10 cellular contexts compared by ENCODE assay signal in genomic region chr14:44149597-44149996, GRCh38.
DNase-seq lines count a peak whose midpoint lies in the region; ATAC-seq, FAIRE-seq and TF ChIP-seq lines count a peak whose summit lies in the region.
"Had no signal": no experiment of that assay in that cellular context is flagged by ENCODE, and none has a peak within 500 bp of the region (broad histone marks: within the 10 kb centered on the region; RNA-seq: fewer than 3 reads in every experiment).

No MANE protein-coding gene starts in this region.

- POLR2A ChIA-PET in A549 (lab: Yijun Ruan, JAX) = no interaction called here
- POLR2A ChIA-PET in CD4-positive, alpha-beta memory T cell (lab: Charles Lee; ENCODE audit: partially characterized antibody) = no interaction called here

- no peak for FAIRE-seq in A549 (lab: Jason Lieb, UNC)

- TF ChIP-seq CTCF in A549 (IDR thresholded peaks at IDR 0.05) (peak; percentile 13; the same call in 1 of the 3 replicates), endodermal cell (conservative IDR thresholded peaks at IDR 0.05) (peak; percentile 86), CD14-positive monocyte (IDR thresholded peaks at IDR 0.05) (no peak)

- H3K27me3 ChIP-seq in HAP-1 (ENCODE audit: low read depth) = no peaks in the 10 kb centered on the region
- H3K27me3 ChIP-seq in endodermal cell (ENCODE audit: control insufficient read depth, insufficient read depth, low read length, poor library complexity, severe bottlenecking) = no peaks in the 10 kb centered on the region
- H3K27me3 ChIP-seq in CD4-positive, alpha-beta memory T cell (ENCODE audit: insufficient read depth, low read length) = no peaks in the 10 kb centered on the region

- no peak overlapping the region for H3K9ac ChIP-seq in endodermal cell (ENCODE audit: extremely low read depth, low read length, poor library complexity, severe bottlenecking)

- peak in 1 of 2 experiments; percentile 46; a peak in 3 of 5 replicates for TF ChIP-seq RAD21 in A549 (conservative IDR thresholded peaks at IDR 0.05 in 1 of 2, IDR thresholded peaks at IDR 0.05 in 1 of 2)

- DNase-seq in A549 (ENCODE audit: low read depth in 1 of 2, low spot score in 1 of 2) (peak in 1 of 2 experiments; percentile 52), HAP-1 (ENCODE audit: low spot score in 2 of 2) (peak; percentile 75 to 82), NCI-H345 treated with DMSO at 0.1 percent for 48 hours (lab: John Stamatoyannopoulos, UW; ENCODE audit: unreplicated experiment) (peak; percentile 9), endodermal cell (peak; percentile 92), NOMO-1 treated with dmso at 0.1 percent for 144 hours (lab: John Stamatoyannopoulos, UW; ENCODE audit: unreplicated experiment) (no peak), iPS-NIHi7 (ENCODE audit: extremely low spot score) (no peak), CD14-positive monocyte (ENCODE audit: low spot score) (no peak)
- no peak for DNase-seq in CD4-positive, alpha-beta memory T cell

- H3K4me2 ChIP-seq in A549 = no peak overlapping the region

- CTCF ChIA-PET in A549 (lab: Yijun Ruan, JAX) = interaction anchor here (1.3 to 1.4 kb wide), 2 partner anchors 19 to 40 kb away, joined by 3 read pairs; no protein-coding TSS in a partner anchor
- CTCF ChIA-PET in CD4-positive, alpha-beta memory T cell (lab: Charles Lee; ENCODE audit: partially characterized antibody) = no interaction called here

- H3K9me3 Mint-ChIP-seq in endodermal cell (no peaks in the 10 kb centered on the region), CD14-positive monocyte (no peaks in the 10 kb centered on the region)
- H3K9me3 Mint-ChIP-seq in CD4-positive, alpha-beta memory T cell = peaks cover 0 to 12% (median 6%) of the 10 kb centered on the region in 8 donors

- intact Hi-C loops in CD14-positive monocyte (cut with micrococcal nuclease) = no loop called here
- intact Hi-C loops in CD4-positive, alpha-beta memory T cell (cut with micrococcal nuclease) = no loop called here

- H3K9me3 ChIP-seq in A549 (no peaks in the 10 kb centered on the region), HAP-1 (no peaks in the 10 kb centered on the region), endodermal cell (ENCODE audit: control insufficient read depth, low read length) (peaks cover 2% of the 10 kb centered on the region)
- peaks cover 0 to 4% of the 10 kb centered on the region in 2 donors for H3K9me3 ChIP-seq in CD4-positive, alpha-beta memory T cell (ENCODE audit: control insufficient read depth in 1 of 2, low read length in 2 of 2)
- H3K9me3 ChIP-seq: mucosa of descending colon had no signal

- H3K4me1 ChIP-seq in A549 (no peaks in the 10 kb centered on the region), HAP-1 (no peaks in the 10 kb centered on the region), endodermal cell (ENCODE audit: control insufficient read depth, insufficient read depth, low read length) (no peaks in the 10 kb centered on the region)
- H3K4me1 ChIP-seq in CD4-positive, alpha-beta memory T cell (ENCODE audit: insufficient read depth, low read length) = no peaks in the 10 kb centered on the region

- WGBS in A549 (ENCODE audit: missing lambda C conversion rate) = 13% methylated on average over 3 of the region's 3 CpGs
- WGBS in endodermal cell (ENCODE audit: insufficient coverage in 1 of 2, insufficient read length in 1 of 2), 2 experiments = 14 to 29% methylated on average over 1 to 3 of the region's 3 CpGs

- H3K4me1 Mint-ChIP-seq in endodermal cell = peaks cover 4% of the 10 kb centered on the region
- no peaks in the 10 kb centered on the region for H3K4me1 Mint-ChIP-seq in CD14-positive monocyte
- no peaks in the 10 kb centered on the region for H3K4me1 Mint-ChIP-seq in CD4-positive, alpha-beta memory T cell
- H3K4me1 Mint-ChIP-seq: stimulated activated memory B cell treated with anti-CD40 and anti-IgM and Interleukin-4, amounts not matched to agents 10 μg/mL and 1 μg/mL and 100 μg/mL, for 72 hours had no signal

- H3K27me3 Mint-ChIP-seq in endodermal cell (ENCODE audit: insufficient read depth) (no peaks in the 10 kb centered on the region), CD14-positive monocyte (ENCODE audit: low read depth in 3 of 3) (no peaks in the 10 kb centered on the region)
- H3K27me3 Mint-ChIP-seq in CD4-positive, alpha-beta memory T cell = no peaks in the 10 kb centered on the region
- H3K27me3 Mint-ChIP-seq: stimulated activated memory B cell treated with anti-CD40 and anti-IgM and Interleukin-4, amounts not matched to agents 10 μg/mL and 1 μg/mL and 100 μg/mL, for 72 hours had no signal

- H3K27ac Mint-ChIP-seq in endodermal cell = no peak overlapping the region
- no peak overlapping the region for H3K27ac Mint-ChIP-seq in CD14-positive monocyte
- H3K27ac Mint-ChIP-seq in CD4-positive, alpha-beta memory T cell = no peak overlapping the region
- H3K27ac Mint-ChIP-seq: stimulated activated memory B cell treated with anti-CD40 and anti-IgM and Interleukin-4, amounts not matched to agents 10 μg/mL and 1 μg/mL and 100 μg/mL, for 72 hours had no signal

- TF ChIP-seq EP300 in A549 (IDR thresholded peaks at IDR 0.05) = no peak

- TF ChIP-seq POLR2A in A549 (IDR thresholded peaks at IDR 0.05; ENCODE audit: low read length) = no peak

- no peak overlapping the region for H3K4me3 Mint-ChIP-seq in endodermal cell
- no peak overlapping the region for H3K4me3 Mint-ChIP-seq in CD14-positive monocyte
- H3K4me3 Mint-ChIP-seq in CD4-positive, alpha-beta memory T cell = no peak overlapping the region
- H3K4me3 Mint-ChIP-seq: stimulated activated memory B cell treated with anti-CD40 and anti-IgM and Interleukin-4, amounts not matched to agents 10 μg/mL and 1 μg/mL and 100 μg/mL, for 72 hours had no signal

- H3K27ac ChIP-seq in A549 = no peak overlapping the region
- no peak overlapping the region for H3K27ac ChIP-seq in endodermal cell (ENCODE audit: low read depth, low read length)
- H3K27ac ChIP-seq in CD4-positive, alpha-beta memory T cell (ENCODE audit: low read depth, low read length) = no peak overlapping the region

- H3K36me3 Mint-ChIP-seq in endodermal cell (ENCODE audit: low read depth) (no peaks in the 10 kb centered on the region), CD14-positive monocyte (no peaks in the 10 kb centered on the region)
- no peaks in the 10 kb centered on the region for H3K36me3 Mint-ChIP-seq in CD4-positive, alpha-beta memory T cell
- H3K36me3 Mint-ChIP-seq: stimulated activated memory B cell treated with anti-CD40 and anti-IgM and Interleukin-4, amounts not matched to agents 10 μg/mL and 1 μg/mL and 100 μg/mL, for 72 hours had no signal

- H3K4me3 ChIP-seq in A549 = no peak overlapping the region
- H3K4me3 ChIP-seq in HAP-1 = no peak overlapping the region
- H3K4me3 ChIP-seq in endodermal cell (ENCODE audit: low read length) = no peak overlapping the region
- H3K4me3 ChIP-seq in CD4-positive, alpha-beta memory T cell (ENCODE audit: low read length in 2 of 2) = no peak overlapping the region
- H3K4me3 ChIP-seq: mucosa of descending colon had no signal

- peak; percentile 47 to 70; a peak in 3 of 6 replicates for ATAC-seq in A549
- ATAC-seq: mucosa of descending colon; stimulated activated memory B cell treated with anti-CD40 and anti-IgM and Interleukin-4, amounts not matched to agents 10 μg/mL and 1 μg/mL and 100 μg/mL, for 72 hours had no signal

- no peaks in the 10 kb centered on the region for H3K36me3 ChIP-seq in HAP-1 (replicated peaks)
- H3K36me3 ChIP-seq in endodermal cell (ENCODE audit: control insufficient read depth, insufficient read depth, low read length) = no peaks in the 10 kb centered on the region
- no peaks in the 10 kb centered on the region for H3K36me3 ChIP-seq in CD4-positive, alpha-beta memory T cell (ENCODE audit: insufficient read depth, low read length)

- in situ Hi-C loops in HAP-1 (cut with MboI; ENCODE audit: low sequenced_read_pairs) = no loop called here

TF ChIP-seq in A549, 52 proteins besides CTCF, POLR2A, EP300 and RAD21 (continues in another document):
- TF ChIP-seq ZFP36 (IDR thresholded peaks at IDR 0.05; ENCODE audit: borderline replicate concordance, partially characterized antibody) = no peak
- TF ChIP-seq NFE2L2 (conservative IDR thresholded peaks at IDR 0.05; ENCODE audit: low read length) = no peak
- no peak for TF ChIP-seq RCOR1 (IDR thresholded peaks at IDR 0.05; ENCODE audit: low read depth, low read length)
- TF ChIP-seq MAX (IDR thresholded peaks at IDR 0.05) = no peak
- TF ChIP-seq FOXS1 (CRISPR knock-in tag; IDR thresholded peaks at IDR 0.05) = no peak
- no peak for TF ChIP-seq JUNB (IDR thresholded peaks at IDR 0.05)
- TF ChIP-seq KDM1A (IDR thresholded peaks at IDR 0.05; ENCODE audit: low read depth) = no peak
- no peak for TF ChIP-seq PBX3 (IDR thresholded peaks at IDR 0.05)
- TF ChIP-seq ELK1 (IDR thresholded peaks at IDR 0.05; ENCODE audit: low read depth, low read length) = no peak
- no peak for TF ChIP-seq NR3C1 (IDR thresholded peaks at IDR 0.05)
- TF ChIP-seq MAFK (IDR thresholded peaks at IDR 0.05; ENCODE audit: partially characterized antibody) = no peak
- no peak for TF ChIP-seq MYC (IDR thresholded peaks at IDR 0.05; ENCODE audit: borderline replicate concordance, low read length)
- no peak for TF ChIP-seq HOXA7 (CRISPR knock-in tag; IDR thresholded peaks at IDR 0.05)
- TF ChIP-seq GATA3 (IDR thresholded peaks at IDR 0.05; ENCODE audit: borderline replicate concordance) = no peak

Comparison
In these comparisons a context has a peak if more than half of its experiments do, and no peak if none do; other contexts are left out.
1. DNase-seq: peak in HAP-1 (2 of 2), NCI-H345 treated with DMSO at 0.1 percent for 48 hours (single experiment) and endodermal cell (single experiment); none in NOMO-1 treated with dmso at 0.1 percent for 144 hours (single experiment), iPS-NIHi7 (single experiment), CD14-positive monocyte (single experiment) and CD4-positive, alpha-beta memory T cell (0 of 5).